In genomic region chr10:99981581-99982199, GRCh38 we compare ENCODE assay signal across 1 cellular context.
TF ChIP-seq lines count a peak whose summit lies in the region.

No MANE protein-coding gene starts in this region.

TF ChIP-seq in GM12878, 131 proteins besides CTCF, POLR2A, EP300 and RAD21:
- TF ChIP-seq HDGF (IDR thresholded peaks at IDR 0.05): no peak
- TF ChIP-seq IRF5 (IDR thresholded peaks at IDR 0.05; ENCODE audit: borderline replicate concordance): no peak
- no peak for TF ChIP-seq CREB1 (IDR thresholded peaks at IDR 0.05; ENCODE audit: low read depth)
- TF ChIP-seq SREBF2 (IDR thresholded peaks at IDR 0.05; ENCODE audit: low read length): no peak
- no peak for TF ChIP-seq USF2 (IDR thresholded peaks at IDR 0.05; ENCODE audit: borderline replicate concordance, low read depth, low read length)
- TF ChIP-seq KAT2A (conservative IDR thresholded peaks at IDR 0.05; ENCODE audit: control insufficient read depth, low read depth, low read length): no peak
- no peak for TF ChIP-seq ZNF24 (IDR thresholded peaks at IDR 0.05)
- TF ChIP-seq YBX1 (IDR thresholded peaks at IDR 0.05): no peak
- TF ChIP-seq ATF7 (IDR thresholded peaks at IDR 0.05; ENCODE audit: low read depth): no peak
- TF ChIP-seq PBX3 (IDR thresholded peaks at IDR 0.05; ENCODE audit: insufficient replicate concordance, low read depth, low read length): no peak
- TF ChIP-seq CBX5 (IDR thresholded peaks at IDR 0.05; ENCODE audit: low read depth): no peak
- no peak for TF ChIP-seq EED (IDR thresholded peaks at IDR 0.05; ENCODE audit: low read depth)
- TF ChIP-seq PML (IDR thresholded peaks at IDR 0.05; ENCODE audit: low read length): no peak
- no peak for TF ChIP-seq ZSCAN29 (IDR thresholded peaks at IDR 0.05)
- TF ChIP-seq NKRF (conservative IDR thresholded peaks at IDR 0.05): no peak
